16 cellular contexts compared by ENCODE assay signal in genomic region chr10:16742165-16742960, GRCh38.
"Had no signal": no experiment of that assay in that cellular context is flagged by ENCODE, and none has a peak within 500 bp of the region (broad histone marks: within the 10 kb centered on the region; RNA-seq: fewer than 3 reads in every experiment).

No MANE protein-coding gene starts in this region.

- H3K27me3 Mint-ChIP-seq: activated B cell treated with CpG ODN at 0.5 μM for 24 hours; activated CD4-positive, alpha-beta T cell treated with anti-CD3 and anti-CD28 coated beads, Interleukin-2, amount 10 ng/mL, durations not matched to agents 24 days and 14 days; activated T-helper 17 cell treated with anti-CD3 and anti-CD28 coated beads, Interleukin-2, amount 50 U/mL, for 72 hours; stimulated activated naive B cell treated with anti-CD40 and anti-IgM and Interleukin-4, amounts not matched to agents 10 μg/mL and 1 μg/mL and 100 μg/mL, for 72 hours had no signal

- H3K27ac ChIP-seq: cardiac muscle cell, spleen, transverse colon had no signal

- ATAC-seq: activated T-helper 17 cell treated with anti-CD3 and anti-CD28 coated beads, Interleukin-2, amount 50 U/mL, for 72 hours; natural killer cell; sciatic nerve; stimulated activated naive B cell treated with anti-CD40 and anti-IgM and Interleukin-4, amounts not matched to agents 10 μg/mL and 1 μg/mL and 100 μg/mL, for 72 hours had no signal

- H3K27me3 ChIP-seq: cardiac muscle cell, spleen, transverse colon had no signal

- H3K4me1 Mint-ChIP-seq: activated CD4-positive, alpha-beta T cell treated with anti-CD3 and anti-CD28 coated beads, Interleukin-2, amount 10 ng/mL, durations not matched to agents 24 days and 14 days; activated T-helper 17 cell treated with anti-CD3 and anti-CD28 coated beads, Interleukin-2, amount 50 U/mL, for 72 hours; stimulated activated naive B cell treated with anti-CD40 and anti-IgM and Interleukin-4, amounts not matched to agents 10 μg/mL and 1 μg/mL and 100 μg/mL, for 72 hours had no signal

- H3K27ac Mint-ChIP-seq: activated B cell treated with CpG ODN at 0.5 μM for 24 hours; activated CD4-positive, alpha-beta T cell treated with anti-CD3 and anti-CD28 coated beads, Interleukin-2, amount 10 ng/mL, durations not matched to agents 24 days and 14 days; activated naive CD4-positive, alpha-beta T cell treated with anti-CD3 and anti-CD28 coated beads for 36 hours; activated T-helper 17 cell treated with anti-CD3 and anti-CD28 coated beads, Interleukin-2, amount 50 U/mL, for 72 hours; natural killer cell; stimulated activated naive B cell treated with anti-CD40 and anti-IgM and Interleukin-4, amounts not matched to agents 10 μg/mL and 1 μg/mL and 100 μg/mL, for 72 hours had no signal

- DNase-seq: activated B cell treated with CpG ODN at 0.5 μM for 24 hours; activated CD4-positive, alpha-beta T cell treated with anti-CD3 and anti-CD28 coated beads, Interleukin-2, amount 10 ng/mL, durations not matched to agents 24 days and 14 days; activated CD8-positive, alpha-beta memory T cell treated with anti-CD3 and anti-CD28 coated beads for 24 hours; activated naive CD4-positive, alpha-beta T cell treated with anti-CD3 and anti-CD28 coated beads for 36 hours; hippocampal formation; kidney glomerular epithelial cell; natural killer cell; nucleus accumbens; spleen; stimulated activated CD4-positive, alpha-beta T cell treated with anti-CD3 and anti-CD28 coated beads, Interleukin-2, amount 100 ng/mL, for 24 hours; stimulated activated naive B cell treated with anti-CD40 and anti-IgM and Interleukin-4, amounts not matched to agents 10 μg/mL and 1 μg/mL and 100 μg/mL, for 72 hours; transverse colon had no signal

- H3K4me1 ChIP-seq: transverse colon had no signal

- H3K4me3 Mint-ChIP-seq: activated B cell treated with CpG ODN at 0.5 μM for 24 hours; activated CD4-positive, alpha-beta T cell treated with anti-CD3 and anti-CD28 coated beads, Interleukin-2, amount 10 ng/mL, durations not matched to agents 24 days and 14 days; activated naive CD4-positive, alpha-beta T cell treated with anti-CD3 and anti-CD28 coated beads for 36 hours; activated T-helper 17 cell treated with anti-CD3 and anti-CD28 coated beads, Interleukin-2, amount 50 U/mL, for 72 hours; natural killer cell; stimulated activated naive B cell treated with anti-CD40 and anti-IgM and Interleukin-4, amounts not matched to agents 10 μg/mL and 1 μg/mL and 100 μg/mL, for 72 hours had no signal

- H3K4me3 ChIP-seq: cardiac muscle cell, lung, spleen, transverse colon had no signal

- H3K36me3 ChIP-seq: cardiac muscle cell had no signal
